In the genomic region with DNA sequence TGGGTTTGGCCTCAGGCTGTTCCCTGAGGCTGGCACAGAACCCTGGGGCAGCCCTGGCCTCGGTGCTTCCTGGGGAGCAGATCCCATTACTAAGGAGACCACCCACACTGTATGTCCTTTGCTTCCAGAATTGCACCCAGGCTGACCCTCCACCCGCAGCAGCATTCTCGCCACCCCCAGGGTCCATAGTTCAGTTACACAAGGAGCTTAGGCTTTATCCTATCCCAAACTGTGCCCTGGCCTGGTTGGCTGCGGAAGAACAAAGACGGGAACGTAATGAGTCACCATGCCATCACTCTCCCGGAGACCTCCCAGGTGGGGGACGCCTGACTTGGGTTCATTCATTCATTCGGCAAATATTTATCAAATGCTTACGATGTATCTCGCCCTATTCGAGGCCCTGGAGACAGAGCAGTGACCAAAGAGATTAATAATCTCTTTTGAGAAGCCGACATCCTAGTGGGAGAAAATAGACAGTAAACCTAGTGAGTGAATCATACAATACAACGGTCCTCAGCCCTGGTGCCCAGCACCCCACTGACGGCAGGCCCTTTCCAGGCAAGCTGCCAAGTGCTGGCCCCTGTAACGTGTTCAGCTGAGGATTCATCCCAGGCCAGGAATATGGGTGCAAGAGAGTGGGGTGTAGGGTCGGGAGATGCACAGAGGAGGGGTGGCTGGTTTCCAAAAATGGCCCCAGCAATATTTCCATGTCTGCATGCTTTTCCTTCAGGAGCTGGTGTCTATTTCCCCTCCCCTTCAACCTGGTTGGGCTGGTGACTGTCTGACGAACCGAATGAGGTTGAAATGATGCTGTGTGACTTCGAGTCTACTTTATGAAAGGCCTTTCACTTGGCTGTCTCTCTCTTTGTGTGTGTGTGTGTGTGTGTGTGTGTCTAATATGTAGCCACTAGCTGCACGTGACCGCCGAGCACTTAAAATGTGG, we compare ENCODE assay signal across 11 cellular contexts.
DNase-seq lines count a peak whose midpoint lies in the region; ATAC-seq and TF ChIP-seq lines count a peak whose summit lies in the region.
"Had no signal": no experiment of that assay in that cellular context is flagged by ENCODE, and none has a peak within 500 bp of the region (broad histone marks: within the 10 kb centered on the region; RNA-seq: fewer than 3 reads in every experiment).

No MANE protein-coding gene starts in this region.

- H3K36me3 ChIP-seq in GM23248 (ENCODE audit: low read depth), result no peaks in the 10 kb centered on the region
- H3K36me3 ChIP-seq in PC-3 (ENCODE audit: low read depth, low read length), result no peaks in the 10 kb centered on the region
- H3K36me3 ChIP-seq in ectodermal cell (ENCODE audit: control insufficient read depth, insufficient read depth, low read length), result no peaks in the 10 kb centered on the region
- no peaks in the 10 kb centered on the region for H3K36me3 ChIP-seq in osteoblast (ENCODE audit: insufficient read depth, low read length)
- H3K36me3 ChIP-seq in ovary, result no peaks in the 10 kb centered on the region
- H3K36me3 ChIP-seq: cardiac muscle cell had no signal

- no peak for TF ChIP-seq POLR2A in ovary (IDR thresholded peaks at IDR 0.05)

- no peak for TF ChIP-seq CTCF in PC-3 (conservative IDR thresholded peaks at IDR 0.05; ENCODE audit: low read depth, low read length)
- no peak for TF ChIP-seq CTCF in osteoblast (IDR thresholded peaks at IDR 0.05; ENCODE audit: extremely low read depth, low read depth, low read length)
- no peak for TF ChIP-seq CTCF in ovary (IDR thresholded peaks at IDR 0.05)

- in situ Hi-C loops in GM23248 (cut with MboI), result no loop called here

- H3F3A ChIP-seq in GM23248 (ENCODE audit: insufficient read depth) (no peaks in the 10 kb centered on the region), PC-3 (ENCODE audit: low read length, unreplicated experiment) (no peaks in the 10 kb centered on the region)

- H3K79me2 ChIP-seq in GM23248 (ENCODE audit: insufficient read depth) (no peaks in the 10 kb centered on the region), PC-3 (ENCODE audit: low read length) (no peaks in the 10 kb centered on the region), osteoblast (ENCODE audit: insufficient read depth, low read length) (no peaks in the 10 kb centered on the region)

- H3K9me3 ChIP-seq in GM23248 (ENCODE audit: low read depth) (no peaks in the 10 kb centered on the region), PC-3 (ENCODE audit: low read length) (no peaks in the 10 kb centered on the region), ectodermal cell (ENCODE audit: control insufficient read depth, low read length) (no peaks in the 10 kb centered on the region), osteoblast (ENCODE audit: low read depth, low read length) (no peaks in the 10 kb centered on the region), ovary (no peaks in the 10 kb centered on the region)

- DNase-seq in GM23248 (peak; percentile 57), PC-3 (peak; percentile 99), osteoblast (ENCODE audit: insufficient read length, low spot score, missing footprints) (peak; percentile 62), ovary (no peak)
- DNase-seq: activated CD8-positive, alpha-beta memory T cell treated with anti-CD3 and anti-CD28 coated beads, Interleukin-2, amount 10 ng/mL, durations not matched to agents 7 days and 5 days; NCI-H146 had no signal

- H3K4me1 ChIP-seq in GM23248 (ENCODE audit: insufficient read depth) (no peaks in the 10 kb centered on the region), PC-3 (ENCODE audit: insufficient read depth, low read length) (peaks cover 25% of the 10 kb centered on the region), ectodermal cell (ENCODE audit: control insufficient read depth, insufficient read depth, low read length) (peaks cover 22% of the 10 kb centered on the region), osteoblast (ENCODE audit: insufficient read depth, low read length) (peaks cover 11% of the 10 kb centered on the region), ovary (ENCODE audit: insufficient read depth) (no peaks in the 10 kb centered on the region)

- intact Hi-C loops in PC-3 (cut with micrococcal nuclease) (loop anchor here (1.0 kb wide), 1 partner anchor 67 kb away; no protein-coding TSS in a partner anchor), ovary (cut with DNase I) (no loop called here)

- H3K9ac ChIP-seq in GM23248, result no peak overlapping the region
- no peak overlapping the region for H3K9ac ChIP-seq in PC-3 (ENCODE audit: low read length)

- H3K27me3 ChIP-seq in GM23248 (replicated peaks; ENCODE audit: insufficient read depth) (peaks cover 13% of the 10 kb centered on the region), PC-3 (ENCODE audit: low read length) (no peaks in the 10 kb centered on the region), ectodermal cell (ENCODE audit: control insufficient read depth, insufficient read depth, low read length, poor library complexity, severe bottlenecking) (no peaks in the 10 kb centered on the region), osteoblast (ENCODE audit: insufficient read depth, low read length) (peaks cover 1% of the 10 kb centered on the region), ovary (no peaks in the 10 kb centered on the region)
- H3K27me3 ChIP-seq: cardiac muscle cell had no signal

- H3K27ac ChIP-seq in GM23248 (no peak overlapping the region), PC-3 (ENCODE audit: low read length) (peak overlapping the region; percentile 64), ectodermal cell (ENCODE audit: insufficient read depth, low read depth, low read length, poor library complexity, severe bottlenecking) (peak overlapping the region; percentile 36), osteoblast (ENCODE audit: low read depth, low read length) (no peak overlapping the region), ovary (no peak overlapping the region)
- H3K27ac ChIP-seq: cardiac muscle cell had no signal

- POLR2A ChIA-PET in PC-3 (lab: Charles Lee; ENCODE audit: unreplicated experiment), result no interaction called here

- CTCF ChIA-PET in PC-3 (lab: Charles Lee), result interaction anchor here (0.5 to 1.3 kb wide), 3 partner anchors 54 to 140 kb away, joined by 3 to 9 read pairs (median 7); no protein-coding TSS in a partner anchor

- WGBS in GM23248 (ENCODE audit: low coverage in 1 of 2, low lambda C conversion rate in 2 of 2, missing lambda C conversion rate in 2 of 2), 2 experiments, result 44 to 50% methylated on average over 22 to 23 of the region's 23 CpGs
- WGBS in ectodermal cell, 2 experiments, result 50 to 55% methylated on average over 23 of the region's 23 CpGs
- WGBS in ovary, 3 donors, result 63 to 71% (median 65%) methylated on average over 23 of the region's 23 CpGs

- no peaks in the 10 kb centered on the region for H4K20me1 ChIP-seq in GM23248 (ENCODE audit: insufficient read depth)
- H4K20me1 ChIP-seq in PC-3 (ENCODE audit: low read length), result no peaks in the 10 kb centered on the region
- no peaks in the 10 kb centered on the region for H4K20me1 ChIP-seq in osteoblast (ENCODE audit: insufficient read depth, low read length)

- TF ChIP-seq EP300 in ovary (IDR thresholded peaks at IDR 0.05), result no peak

- ATAC-seq in PC-3 (peak; percentile 92), GM19452 (IDR thresholded peaks at IDR 0.05; ENCODE audit: unreplicated experiment) (no peak), GM18517 (IDR thresholded peaks at IDR 0.05; ENCODE audit: unreplicated experiment) (no peak), HG03025 (IDR thresholded peaks at IDR 0.05; ENCODE audit: low FRiP score, unreplicated experiment) (no peak)
- ATAC-seq: activated CD8-positive, alpha-beta memory T cell treated with anti-CD3 and anti-CD28 coated beads, Interleukin-2, amount 10 ng/mL, durations not matched to agents 7 days and 5 days had no signal

- no peak overlapping the region for H3K4me3 ChIP-seq in GM23248
- no peak overlapping the region for H3K4me3 ChIP-seq in PC-3 (ENCODE audit: low read length)
- no peak overlapping the region for H3K4me3 ChIP-seq in ectodermal cell (ENCODE audit: insufficient read depth, low read depth, low read length)
- H3K4me3 ChIP-seq in osteoblast (ENCODE audit: insufficient read depth, low read length), result no peak overlapping the region
- H3K4me3 ChIP-seq in ovary, result no peak overlapping the region
- H3K4me3 ChIP-seq: cardiac muscle cell had no signal

- H2AFZ ChIP-seq in GM23248 (no peak overlapping the region), PC-3 (ENCODE audit: low read length) (no peak overlapping the region), osteoblast (ENCODE audit: low read length) (no peak overlapping the region)

- H3K9me2 ChIP-seq in GM23248 (ENCODE audit: insufficient read depth), result no peaks in the 10 kb centered on the region
- no peaks in the 10 kb centered on the region for H3K9me2 ChIP-seq in PC-3 (replicated peaks; ENCODE audit: low read length)

- no TSS peak for BruUV-seq in PC-3 (replicated peaks; lab: Mats Ljungman, UMichigan)

- no peak overlapping the region for H3K4me2 ChIP-seq in GM23248 (ENCODE audit: unreplicated experiment)
- peak overlapping the region; percentile 59 for H3K4me2 ChIP-seq in PC-3 (ENCODE audit: low read length)
- peak overlapping the region; percentile 48 for H3K4me2 ChIP-seq in osteoblast (ENCODE audit: insufficient read depth, low read length)

Comparison
In these comparisons a context has a peak if more than half of its experiments do, and no peak if none do; other contexts are left out.
1. DNase-seq: peak in GM23248 (single experiment), PC-3 (single experiment) and osteoblast (single experiment); none in ovary (0 of 5).
2. H3K27ac ChIP-seq: peak in PC-3 (single experiment) and ectodermal cell (single experiment); none in GM23248 (single experiment), osteoblast (single experiment) and ovary (0 of 2).